Comparison of ENCODE assay signal across 8 cellular contexts in genomic region chr3:146542968-146543367, GRCh38. TPM values are rescaled to one million over a fixed set of nuclear protein-coding genes. Genes with fewer than 3 reads are reported as not detected.
A peak's percentile ranks its signal among the peaks of the same experiment; 100 is the strongest.
DNase-seq lines count a peak whose midpoint lies in the region; ATAC-seq and TF ChIP-seq lines count a peak whose summit lies in the region.

No MANE protein-coding gene starts in this region.

- H3K4me1 ChIP-seq in HUES64 (ENCODE audit: insufficient read depth, low read length) = peaks cover 17% of the 10 kb centered on the region

- peaks cover 65% of the 10 kb centered on the region for H3K4me1 Mint-ChIP-seq in central memory CD8-positive, alpha-beta T cell
- H3K4me1 Mint-ChIP-seq in natural killer cell = peaks cover 70 to 74% of the 10 kb centered on the region in 2 donors

- peaks cover 13% of the 10 kb centered on the region for H3K9me3 ChIP-seq in HUES64 (ENCODE audit: insufficient read depth, low read depth, low read length)

- peak overlapping the region; percentile 79 for H3K4me3 ChIP-seq in BJ (ENCODE audit: low read depth, low read length)
- H3K4me3 ChIP-seq in HUES64 (ENCODE audit: low read length) = peak overlapping the region; percentile 58

- H3K27me3 ChIP-seq in BJ (ENCODE audit: control insufficient read depth, insufficient read depth, low read length) (no peaks in the 10 kb centered on the region), HUES64 (ENCODE audit: insufficient read depth, low read length) (no peaks in the 10 kb centered on the region)

- H3K27me3 Mint-ChIP-seq in central memory CD8-positive, alpha-beta T cell = no peaks in the 10 kb centered on the region
- no peaks in the 10 kb centered on the region for H3K27me3 Mint-ChIP-seq in natural killer cell (ENCODE audit: low read depth in 2 of 2)

- 45% methylated on average over 2 of the region's 2 CpGs for WGBS in HUES64

- CTCF ChIA-PET in BJ (lab: Yijun Ruan, JAX) = interaction anchor here (1.3 kb wide), 1 partner anchor 11 kb away, joined by 4 read pairs; no protein-coding TSS in a partner anchor

- intact Hi-C loops in natural killer cell (cut with micrococcal nuclease) = no loop called here

- TF ChIP-seq CTCF in BJ (IDR thresholded peaks at IDR 0.05; ENCODE audit: insufficient read depth, low read depth, low read length) (no peak), natural killer cell (IDR thresholded peaks at IDR 0.05) (no peak)

- DNase-seq in BJ (ENCODE audit: low read depth) (no peak), natural killer cell (no peak), COLO668 (lab: John Stamatoyannopoulos, UW; ENCODE audit: unreplicated experiment) (no peak), NCI-H1105 (lab: John Stamatoyannopoulos, UW) (no peak), T-helper 9 cell (no peak), NCI-H446 treated with DMSO at 0.1 percent for 48 hours (lab: John Stamatoyannopoulos, UW) (no peak)
- DNase-seq in central memory CD8-positive, alpha-beta T cell (ENCODE audit: low spot score in 2 of 2) = no peak

- peaks cover 10% of the 10 kb centered on the region for H3K36me3 Mint-ChIP-seq in central memory CD8-positive, alpha-beta T cell (ENCODE audit: insufficient read depth)
- H3K36me3 Mint-ChIP-seq in natural killer cell = no peaks in the 10 kb centered on the region

- H3K9me3 Mint-ChIP-seq in central memory CD8-positive, alpha-beta T cell = no peaks in the 10 kb centered on the region
- no peaks in the 10 kb centered on the region for H3K9me3 Mint-ChIP-seq in natural killer cell

- H3K27ac ChIP-seq in HUES64 (ENCODE audit: low read depth, low read length) = no peak overlapping the region

- POLR2A ChIA-PET in BJ (lab: Charles Lee) = no interaction called here

- 0 out of 2 replicates have a peak overlapping the region, but pooled peaks have one; percentile 67 for H3K9ac ChIP-seq in HUES64 (ENCODE audit: low read depth, low read length)

- peak overlapping the region; percentile 97 for H3K4me3 Mint-ChIP-seq in central memory CD8-positive, alpha-beta T cell
- H3K4me3 Mint-ChIP-seq in natural killer cell = peak overlapping the region; percentile 95

- H3K36me3 ChIP-seq in BJ (ENCODE audit: control insufficient read depth, insufficient read depth, low read length) (no peaks in the 10 kb centered on the region), HUES64 (ENCODE audit: insufficient read depth, low read length) (peaks cover 19% of the 10 kb centered on the region)

- peak overlapping the region; percentile 95 for H3K27ac Mint-ChIP-seq in central memory CD8-positive, alpha-beta T cell (ENCODE audit: low read depth)
- H3K27ac Mint-ChIP-seq in natural killer cell = peak overlapping the region; percentile 76 to 97

- no peak for ATAC-seq in central memory CD8-positive, alpha-beta T cell (replicated peaks; ENCODE audit: extremely low read depth, poor library complexity, severe bottlenecking)
- ATAC-seq in natural killer cell = no peak

RNA-seq across cellular contexts. Expression of gene PLSCR1, which starts 1.4 kb away (rescaled TPM):
- 22.5 and 26.3 TPM in 2 replicates for polyA plus RNA-seq in BJ (2011; rRNA removed)
- polyA minus RNA-seq in BJ (2011; rRNA and poly(A)+ RNA removed) = 14.0 and 17.7 TPM in 2 replicates
- 30.6 TPM for polyA plus RNA-seq in HUES64 (2013, experiment 1 of 2)
- 32.9 TPM for polyA plus RNA-seq in HUES64 (2013, experiment 2 of 2)
- total RNA-seq in natural killer cell = 10 to 100 TPM; 24.2 to 38.2 (median 35.2) TPM
